Comparison of ENCODE assay signal across 15 cellular contexts in the genomic region with DNA sequence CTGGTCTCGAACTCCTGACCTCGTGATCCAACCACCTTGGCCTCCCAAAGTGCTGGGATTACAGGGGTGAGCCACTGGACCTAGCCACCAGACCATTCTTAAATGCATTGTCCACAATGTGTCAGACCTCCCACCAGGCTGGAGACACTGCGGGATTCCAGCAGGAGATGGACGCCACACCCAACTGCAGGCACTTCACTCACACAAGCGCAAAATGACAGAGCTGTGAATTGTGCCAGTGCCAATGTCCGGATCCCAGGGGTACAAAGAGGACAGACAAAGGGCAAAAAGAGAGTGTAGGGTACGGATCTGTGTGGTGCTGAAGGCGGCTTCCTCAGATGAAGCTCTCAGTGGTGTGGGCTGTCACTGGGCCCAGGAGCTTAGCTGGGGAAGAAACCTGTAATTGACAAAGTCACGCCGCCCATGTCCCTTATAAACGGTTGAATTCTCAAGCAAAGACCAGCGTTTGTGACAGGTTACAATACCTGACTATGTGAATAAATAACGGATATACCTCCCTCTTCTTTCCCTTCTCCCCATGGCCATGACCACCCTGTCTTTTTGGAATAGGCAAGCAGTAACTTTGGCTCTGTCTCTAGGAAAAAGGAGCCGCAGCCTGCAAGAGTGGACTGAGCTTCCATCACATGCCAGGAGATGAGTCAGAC. TPM values are rescaled to one million over a fixed set of nuclear protein-coding genes. Genes with fewer than 3 reads are reported as not detected.
A peak's percentile ranks its signal among the peaks of the same experiment; 100 is the strongest.
DNase-seq lines count a peak whose midpoint lies in the region; ATAC-seq, FAIRE-seq and TF ChIP-seq lines count a peak whose summit lies in the region.
"Had no signal": no experiment of that assay in that cellular context is flagged by ENCODE, and none has a peak within 500 bp of the region (broad histone marks: within the 10 kb centered on the region; RNA-seq: fewer than 3 reads in every experiment).

No MANE protein-coding gene starts in this region.

- FAIRE-seq in HepG2 (lab: Jason Lieb, UNC) = no peak

- 63% methylated on average over 14 of the region's 14 CpGs for WGBS in HepG2 (ENCODE audit: low lambda C conversion rate)
- WGBS in right lobe of liver (ENCODE audit: insufficient coverage, low coverage, low lambda C conversion rate, missing lambda C conversion rate) = 81% methylated on average over 8 of the region's 14 CpGs
- WGBS in mesodermal cell (ENCODE audit: insufficient coverage in 2 of 2), 2 experiments = 90 to 95% methylated on average over 8 to 12 of the region's 14 CpGs

- H3K27ac ChIP-seq in HepG2 (ENCODE audit: extremely low read length, insufficient read depth, low read length) (no peak overlapping the region), right lobe of liver (no peak overlapping the region), mesodermal cell (ENCODE audit: low read depth, low read length, severe bottlenecking) (peak overlapping the region; percentile 75), vagina (peak overlapping the region; percentile 73)

- no peak for ATAC-seq in HepG2
- no peak for ATAC-seq in right lobe of liver
- ATAC-seq in GM21390 (IDR thresholded peaks at IDR 0.05; ENCODE audit: unreplicated experiment) = no peak
- no peak for ATAC-seq in HG02588 (IDR thresholded peaks at IDR 0.05; ENCODE audit: unreplicated experiment)
- ATAC-seq: activated T-cell treated with anti-CD3 and anti-CD28 coated beads, Interleukin-2, amount 50 U/mL, for 72 hours had no signal

- H3K79me2 ChIP-seq in HepG2 (ENCODE audit: insufficient read depth, low read length) = no peaks in the 10 kb centered on the region

- H3K4me1 ChIP-seq in HepG2 (ENCODE audit: insufficient read depth, low read length) (peaks cover 10% of the 10 kb centered on the region; the same call in 1 of the 2 replicates), right lobe of liver (no peaks in the 10 kb centered on the region), adipocyte (ENCODE audit: control insufficient read depth, insufficient read depth, low read length) (peaks cover 37% of the 10 kb centered on the region), mesodermal cell (ENCODE audit: control insufficient read depth, insufficient read depth, low read length, poor library complexity, severe bottlenecking) (peaks cover 31% of the 10 kb centered on the region), vagina (no peaks in the 10 kb centered on the region)
- H3K4me1 ChIP-seq: uterus had no signal

- no peak overlapping the region for H3K4me2 ChIP-seq in HepG2 (ENCODE audit: low read depth, low read length)

- TF ChIP-seq CTCF in HepG2 (CRISPR knock-in tag; IDR thresholded peaks at IDR 0.05) = no peak
- no peak for TF ChIP-seq CTCF in right lobe of liver (IDR thresholded peaks at IDR 0.05)
- no peak for TF ChIP-seq CTCF in vagina (IDR thresholded peaks at IDR 0.05)

- BruUV-seq in HepG2 (replicated peaks; lab: Mats Ljungman, UMichigan) = no TSS peak

- H3K4me3 ChIP-seq in HepG2 (replicated peaks in 1 of 3; ENCODE audit: insufficient read depth in 1 of 3, low read depth in 2 of 3, low read length in 3 of 3) = no peak overlapping the region
- H3K4me3 ChIP-seq in right lobe of liver = no peak overlapping the region
- peak overlapping the region; percentile 65 for H3K4me3 ChIP-seq in adipocyte (ENCODE audit: low read length)
- no peak overlapping the region for H3K4me3 ChIP-seq in mesodermal cell (ENCODE audit: extremely low read depth, insufficient read depth, low read length, poor library complexity, severe bottlenecking)
- no peak overlapping the region for H3K4me3 ChIP-seq in vagina
- H3K4me3 ChIP-seq: uterus had no signal

- H3K9me3 ChIP-seq in HepG2 (ENCODE audit: low read length) (no peaks in the 10 kb centered on the region), right lobe of liver (no peaks in the 10 kb centered on the region), adipocyte (ENCODE audit: control insufficient read depth, low read length) (peaks cover 2% of the 10 kb centered on the region), mesodermal cell (ENCODE audit: control insufficient read depth, low read length) (peaks cover 9% of the 10 kb centered on the region), vagina (no peaks in the 10 kb centered on the region)
- H3K9me3 ChIP-seq: uterus had no signal

- H3K9ac ChIP-seq in HepG2 (ENCODE audit: insufficient read depth, low read depth, low read length) (no peak overlapping the region), adipocyte (ENCODE audit: low read length) (peak overlapping the region; percentile 40)

- POLR2A ChIA-PET in HepG2 (lab: Yijun Ruan, JAX) = no interaction called here

- TF ChIP-seq RAD21 in HepG2 (CRISPR knock-in tag; IDR thresholded peaks at IDR 0.05) = no peak

- H3K36me3 ChIP-seq in HepG2 (replicated peaks in 1 of 2; ENCODE audit: control insufficient read depth in 1 of 2, insufficient read depth in 2 of 2, low read length in 2 of 2) (no peaks in the 10 kb centered on the region), right lobe of liver (no peaks in the 10 kb centered on the region), adipocyte (ENCODE audit: control insufficient read depth, insufficient read depth, low read length, severe bottlenecking) (no peaks in the 10 kb centered on the region), mesodermal cell (ENCODE audit: control insufficient read depth, insufficient read depth, low read length) (peaks cover 4% of the 10 kb centered on the region), vagina (no peaks in the 10 kb centered on the region)
- H3K36me3 ChIP-seq: uterus had no signal

- in situ Hi-C loops in HepG2 (cut with HindIII; ENCODE audit: extremely low pct_ligation_motif_present, low pct_unique_long_range_greater_than_20kb) = no loop called here

- peaks cover 0 to 5% of the 10 kb centered on the region in 2 experiments; a peak in 2 of 5 replicates for H3K27me3 ChIP-seq in HepG2 (ENCODE audit: control insufficient read depth in 1 of 2, insufficient read depth in 2 of 2, low read length in 2 of 2)
- no peaks in the 10 kb centered on the region for H3K27me3 ChIP-seq in right lobe of liver
- H3K27me3 ChIP-seq in adipocyte (replicated peaks; ENCODE audit: control insufficient read depth, insufficient read depth, low read length) = no peaks in the 10 kb centered on the region
- no peaks in the 10 kb centered on the region for H3K27me3 ChIP-seq in vagina
- H3K27me3 ChIP-seq: uterus had no signal

- H4K20me1 ChIP-seq in HepG2 (ENCODE audit: insufficient read depth, low read length) = no peaks in the 10 kb centered on the region

- CTCF ChIA-PET in HepG2 (lab: Yijun Ruan, JAX; ENCODE audit: low intra/inter-chr PET ratio, low total read pairs) = no interaction called here

- no peak overlapping the region for H2AFZ ChIP-seq in HepG2 (ENCODE audit: low read length)

- TF ChIP-seq POLR2A in HepG2 (IDR thresholded peaks at IDR 0.05; ENCODE audit: insufficient read depth in 1 of 2, low read depth in 2 of 2, low read length in 2 of 2) = no peak
- no peak for TF ChIP-seq POLR2A in right lobe of liver (IDR thresholded peaks at IDR 0.05)
- no peak for TF ChIP-seq POLR2A in vagina (IDR thresholded peaks at IDR 0.05)

- DNase-seq in HepG2 (ENCODE audit: low spot score) (no peak), right lobe of liver (no peak), adipocyte (ENCODE audit: low read depth) (no peak), vagina (ENCODE audit: extremely low spot score in 2 of 2) (no peak), GM19240 (ENCODE audit: insufficient read length, low spot score) (no peak)
- DNase-seq: activated CD4-positive, alpha-beta T cell treated with anti-CD3 and anti-CD28 coated beads, Interleukin-2, amount 10 ng/mL, durations not matched to agents 24 days and 14 days; activated T-cell treated with anti-CD3 and anti-CD28 coated beads, Interleukin-2, amount 50 U/mL, for 72 hours; head of caudate nucleus; NCI-H2029; occipital lobe; T-helper 1 cell had no signal

- TF ChIP-seq EP300 in HepG2 (IDR thresholded peaks at IDR 0.05; ENCODE audit: low read depth in 2 of 2, low read length in 2 of 2) = no peak
- TF ChIP-seq EP300 in HepG2 (CRISPR knock-in tag; IDR thresholded peaks at IDR 0.05; ENCODE audit: borderline replicate concordance) = no peak

- intact Hi-C loops in HepG2 (cut with micrococcal nuclease; ENCODE audit: unreplicated experiment) = no loop called here
- intact Hi-C loops in right lobe of liver (cut with DNase I) = no loop called here
- intact Hi-C loops in vagina (cut with DNase I) = no loop called here

RNA-seq across cellular contexts. Expression of gene HS3ST3A1, which starts 40.0 kb away (rescaled TPM):
- total RNA-seq in HepG2 (2016; rRNA removed; fragmentation: Illumina TruSeq; extraction: Trizol) = 2.9 and 3.5 TPM in 2 replicates
- 1.2 and 1.3 TPM in 2 replicates for total RNA-seq in HepG2 (2016; cell fraction: cytosol; rRNA removed; fragmentation: Illumina TruSeq; extraction: Trizol; ENCODE audit: low read depth)
- 2.0 and 5.1 TPM in 2 replicates for total RNA-seq in HepG2 (2016; cell fraction: insoluble cytoplasmic fraction; rRNA removed; fragmentation: Illumina TruSeq; extraction: Trizol)
- total RNA-seq in HepG2 (2016; cell fraction: membrane; rRNA removed; fragmentation: Illumina TruSeq; extraction: Trizol) = 2.4 TPM in 2 replicates
- total RNA-seq in HepG2 (2016; cell fraction: nucleus; rRNA removed; fragmentation: Illumina TruSeq; extraction: Trizol) = 2.8 and 3.0 TPM in 2 replicates
- polyA plus RNA-seq in HepG2 (2011; rRNA removed) = 1.3 and 4.4 TPM in 2 replicates
- 1.2 and 2.1 TPM in 2 replicates for polyA plus RNA-seq in HepG2 (2011; cell fraction: cytosol; rRNA removed)
- polyA plus RNA-seq in HepG2 (2011; cell fraction: nucleus; rRNA removed) = 4.9 and 7.4 TPM in 2 replicates
- 1.1 and 1.2 TPM in 2 replicates for polyA plus RNA-seq in HepG2 (2012)
- 0.42 and 0.45 TPM in 2 replicates for polyA plus RNA-seq in HepG2 (2016; cell fraction: cytosol; fragmentation: Illumina TruSeq; extraction: Trizol; ENCODE audit: low read depth)
- polyA plus RNA-seq in HepG2 (2016; cell fraction: insoluble cytoplasmic fraction; fragmentation: Illumina TruSeq; extraction: Trizol; ENCODE audit: low read depth) = 1.2 and 1.4 TPM in 2 replicates
- 0.73 and 0.81 TPM in 2 replicates for polyA plus RNA-seq in HepG2 (2016; cell fraction: membrane; fragmentation: Illumina TruSeq; extraction: Trizol; ENCODE audit: low read depth)
- 3.2 and 6.7 TPM in 2 replicates for polyA plus RNA-seq in HepG2 (2016; cell fraction: nucleus; fragmentation: Illumina TruSeq; extraction: Trizol; ENCODE audit: insufficient read depth, low read depth)
- polyA minus RNA-seq in HepG2 (2011; rRNA and poly(A)+ RNA removed; ENCODE audit: low replicate concordance) = 11.7 TPM in 1 of 2 replicates, not detected in the other
- 12.5 and 12.8 TPM in 2 replicates for polyA minus RNA-seq in HepG2 (2011; cell fraction: cytosol; rRNA and poly(A)+ RNA removed)
- polyA minus RNA-seq in HepG2 (2011; cell fraction: nucleus; rRNA and poly(A)+ RNA removed) = 3.4 and 4.5 TPM in 2 replicates
- 10 to 100 TPM in 1 of 6 experiments, 1 to 10 TPM in 5; 4.0 to 10.1 (median 5.1) TPM for total RNA-seq in right lobe of liver
- 19.6 TPM for polyA plus RNA-seq in mesodermal cell (2013, experiment 1 of 2)
- 13.8 TPM for polyA plus RNA-seq in mesodermal cell (2013, experiment 2 of 2)
- 8.6 TPM for total RNA-seq in vagina

Comparison
In these comparisons a context has a peak if more than half of its experiments do, and no peak if none do; other contexts are left out.
1. H3K27ac ChIP-seq: peak in mesodermal cell (single experiment) and vagina (single experiment); none in HepG2 (single experiment) and right lobe of liver (0 of 3).